In the genomic region with DNA sequence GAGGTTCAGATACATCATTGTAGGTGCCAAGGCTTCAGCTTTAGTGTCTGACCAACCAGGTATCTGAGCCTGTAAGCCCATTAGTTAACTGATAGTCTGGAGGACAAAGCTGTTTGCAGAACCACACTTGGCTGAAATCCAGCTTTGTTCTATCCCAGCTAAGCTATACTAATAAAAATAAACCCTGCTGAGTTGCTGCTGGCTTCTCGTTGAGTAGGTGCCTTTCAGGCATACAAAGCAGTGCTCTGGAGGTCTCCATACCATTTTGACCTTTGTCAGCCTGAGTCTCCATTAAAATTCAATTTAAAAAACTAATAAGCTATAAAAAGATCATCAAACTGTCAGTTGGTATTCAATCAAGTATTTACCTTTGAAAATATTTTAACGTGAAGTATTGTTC, we compare ENCODE assay signal across 13 cellular contexts. TPM values are rescaled to one million over a fixed set of nuclear protein-coding genes. Genes with fewer than 3 reads are reported as not detected.
A peak's percentile ranks its signal among the peaks of the same experiment; 100 is the strongest.
DNase-seq lines count a peak whose midpoint lies in the region; ATAC-seq and TF ChIP-seq lines count a peak whose summit lies in the region.
"Had no signal": no experiment of that assay in that cellular context is flagged by ENCODE, and none has a peak within 500 bp of the region (broad histone marks: within the 10 kb centered on the region; RNA-seq: fewer than 3 reads in every experiment).

No MANE protein-coding gene starts in this region.

- H3K27me3 ChIP-seq in endodermal cell (ENCODE audit: control insufficient read depth, insufficient read depth, low read length, poor library complexity, severe bottlenecking): peaks cover 56% of the 10 kb centered on the region
- no peaks in the 10 kb centered on the region for H3K27me3 ChIP-seq in vagina

- H3K4me1 ChIP-seq in endodermal cell (ENCODE audit: control insufficient read depth, insufficient read depth, low read length) (peaks cover 14% of the 10 kb centered on the region), vagina (no peaks in the 10 kb centered on the region)

- H3K36me3 Mint-ChIP-seq in endodermal cell (ENCODE audit: low read depth): no peaks in the 10 kb centered on the region

- no peaks in the 10 kb centered on the region for H3K36me3 ChIP-seq in endodermal cell (ENCODE audit: control insufficient read depth, insufficient read depth, low read length)
- no peaks in the 10 kb centered on the region for H3K36me3 ChIP-seq in vagina
- H3K36me3 ChIP-seq: thoracic aorta had no signal

- H3K4me3 Mint-ChIP-seq in endodermal cell: no peak overlapping the region
- H3K4me3 Mint-ChIP-seq: immature natural killer cell; T-helper 1 cell treated with Interleukin-12 subunit alpha and Interleukin-12 subunit beta and Interleukin-4 antibody, amounts not matched to agents 30 μg/mL and 1 μg/mL, for 36 hours had no signal

- DNase-seq in Right ventricle myocardium inferior (ENCODE audit: missing footprints): no peak
- no peak for DNase-seq in cardiac septum (ENCODE audit: low spot score)
- DNase-seq in NCI-H510A treated with DMSO at 0.1 percent for 48 hours (lab: John Stamatoyannopoulos, UW): peak; percentile 90
- DNase-seq in endodermal cell: peak; percentile 65
- no peak for DNase-seq in stimulated activated CD4-positive, alpha-beta T cell treated with anti-CD3 and anti-CD28 coated beads, Interleukin-4, amount 100 ng/mL, for 24 hours
- DNase-seq in vagina (ENCODE audit: extremely low spot score in 2 of 2): no peak
- no peak for DNase-seq in substantia nigra (lab: John Stamatoyannopoulos, UW)
- no peak for DNase-seq in cerebellar cortex (ENCODE audit: low spot score)
- DNase-seq: amygdala; immature natural killer cell; stimulated activated CD4-positive, alpha-beta T cell treated with anti-CD3 and anti-CD28 coated beads, Interleukin-2, amount 100 ng/mL, for 48 hours had no signal

- intact Hi-C loops in Right ventricle myocardium inferior (cut with DNase I) (loop anchor here (2.0 kb wide), 1 partner anchor 19 kb away; no protein-coding TSS in a partner anchor), cardiac septum (cut with DNase I) (no loop called here), vagina (cut with DNase I) (no loop called here)

- H3K4me3 ChIP-seq in endodermal cell (ENCODE audit: low read length) (no peak overlapping the region), vagina (no peak overlapping the region)
- H3K4me3 ChIP-seq: thoracic aorta had no signal

- H3K27ac ChIP-seq in endodermal cell (ENCODE audit: low read depth, low read length) (peak overlapping the region; percentile 52), vagina (no peak overlapping the region), substantia nigra (ENCODE audit: low read depth, low read length, poor library complexity, severe bottlenecking) (no peak overlapping the region)
- H3K27ac ChIP-seq: thoracic aorta had no signal

- no peak overlapping the region for H3K27ac Mint-ChIP-seq in endodermal cell
- H3K27ac Mint-ChIP-seq: immature natural killer cell; T-helper 1 cell treated with Interleukin-12 subunit alpha and Interleukin-12 subunit beta and Interleukin-4 antibody, amounts not matched to agents 30 μg/mL and 1 μg/mL, for 36 hours had no signal

- TF ChIP-seq POLR2A in vagina (IDR thresholded peaks at IDR 0.05): no peak

- peaks cover under 1% of the 10 kb centered on the region for H3K9me3 Mint-ChIP-seq in endodermal cell

- H3K4me1 Mint-ChIP-seq in endodermal cell: peaks cover 51% of the 10 kb centered on the region
- H3K4me1 Mint-ChIP-seq: immature natural killer cell had no signal

- H3K27me3 Mint-ChIP-seq in endodermal cell (ENCODE audit: insufficient read depth): peaks cover 72% of the 10 kb centered on the region

- peak; percentile 83 for ATAC-seq in Right ventricle myocardium inferior

- H3K9me3 ChIP-seq in endodermal cell (ENCODE audit: control insufficient read depth, low read length) (no peaks in the 10 kb centered on the region), vagina (no peaks in the 10 kb centered on the region)
- H3K9me3 ChIP-seq: thoracic aorta had no signal

- H3K9ac ChIP-seq in endodermal cell (ENCODE audit: extremely low read depth, low read length, poor library complexity, severe bottlenecking): no peak overlapping the region

- 0 to 2% methylated on average over 1 of the region's 2 CpGs for WGBS in endodermal cell (ENCODE audit: insufficient coverage in 1 of 2, insufficient read length in 1 of 2), 2 experiments

- no peak for TF ChIP-seq CTCF in endodermal cell (conservative IDR thresholded peaks at IDR 0.05)
- no peak for TF ChIP-seq CTCF in vagina (IDR thresholded peaks at IDR 0.05)

RNA-seq across cellular contexts. Expression of a gene that starts 22.0 kb away (rescaled TPM):
- total RNA-seq in Right ventricle myocardium inferior (59.1 TPM), cardiac septum (12.6 TPM), endodermal cell (10 to 100 TPM; 39.5 to 41.1 TPM), vagina (44.0 TPM)
- polyA plus RNA-seq in endodermal cell (2013, experiment 1 of 2): 50.0 TPM
- 42.4 TPM for polyA plus RNA-seq in endodermal cell (2013, experiment 2 of 2)

Comparison
In these comparisons a context has a peak if more than half of its experiments do, and no peak if none do; other contexts are left out.
1. DNase-seq: peak in NCI-H510A treated with DMSO at 0.1 percent for 48 hours (single experiment) and endodermal cell (single experiment); none in Right ventricle myocardium inferior (single experiment), cardiac septum (single experiment), stimulated activated CD4-positive, alpha-beta T cell treated with anti-CD3 and anti-CD28 coated beads, Interleukin-4, amount 100 ng/mL, for 24 hours (single experiment), vagina (0 of 2), substantia nigra (0 of 49) and cerebellar cortex (single experiment).